ENCODE assay signal across 26 cellular contexts in genomic region chr18:71707400-71707799, GRCh38.
DNase-seq lines count a peak whose midpoint lies in the region; ATAC-seq and TF ChIP-seq lines count a peak whose summit lies in the region.
"Had no signal": no experiment of that assay in that cellular context is flagged by ENCODE, and none has a peak within 500 bp of the region (broad histone marks: within the 10 kb centered on the region; RNA-seq: fewer than 3 reads in every experiment).

No MANE protein-coding gene starts in this region.

- no peaks in the 10 kb centered on the region for H3K36me3 Mint-ChIP-seq in naive thymus-derived CD4-positive, alpha-beta T cell
- H3K36me3 Mint-ChIP-seq: natural killer cell treated with Interleukin-12 subunit alpha and Interleukin-12 subunit beta and Interleukin-15 and Interleukin-18, amount 100 ng/mL, for 72 hours had no signal

- H4K20me1 ChIP-seq in BLaER1 treated with 17β-estradiol and CSF1 and Interleukin-3, amounts not matched to agents 10 nM and 100 nM, result no peaks in the 10 kb centered on the region
- no peaks in the 10 kb centered on the region for H4K20me1 ChIP-seq in OCI-LY3 (ENCODE audit: insufficient read depth, low read length)

- 18 to 42% (median 27%) methylated on average over 1 of the region's 1 CpG for WGBS in heart left ventricle, 4 donors

- no peak overlapping the region for H3K27ac Mint-ChIP-seq in naive thymus-derived CD4-positive, alpha-beta T cell
- H3K27ac Mint-ChIP-seq: activated CD4-positive, alpha-beta T cell treated with anti-CD3 and anti-CD28 coated beads for 36 hours; natural killer cell treated with Interleukin-12 subunit alpha and Interleukin-12 subunit beta and Interleukin-15 and Interleukin-18, amount 100 ng/mL, for 72 hours; T-helper 1 cell treated with Interleukin-12 subunit alpha and Interleukin-12 subunit beta and Interleukin-4 antibody, amounts not matched to agents 30 μg/mL and 1 μg/mL, for 36 hours had no signal

- TF ChIP-seq POLR2A in heart left ventricle (IDR thresholded peaks at IDR 0.05), result no peak

- peak overlapping the region in 7 of 11 experiments; percentile 2 to 66 (median 29); a peak in 7 of 22 replicates for H3K4me2 ChIP-seq in BLaER1 treated with 17β-estradiol and CSF1 and Interleukin-3, amounts not matched to agents 10 nM and 100 nM
- peak overlapping the region; percentile 63 for H3K4me2 ChIP-seq in OCI-LY3 (ENCODE audit: low read length)
- H3K4me2 ChIP-seq: A549, KMS-11 had no signal

- H3K9me3 ChIP-seq in BLaER1 treated with 17β-estradiol and CSF1 and Interleukin-3, amounts not matched to agents 10 nM and 100 nM (replicated peaks in 1 of 11), result no peaks in the 10 kb centered on the region
- H3K9me3 ChIP-seq in OCI-LY3 (ENCODE audit: insufficient read depth, low read length), result peaks cover 40% of the 10 kb centered on the region; the same call in 1 of the 2 replicates
- H3K9me3 ChIP-seq in naive thymus-derived CD4-positive, alpha-beta T cell (ENCODE audit: control insufficient read depth in 2 of 3, low read length in 3 of 3), result no peaks in the 10 kb centered on the region
- no peaks in the 10 kb centered on the region for H3K9me3 ChIP-seq in heart left ventricle
- H3K9me3 ChIP-seq: A549, stomach, tibial artery had no signal

- ATAC-seq in HG02610 (IDR thresholded peaks at IDR 0.05; ENCODE audit: unreplicated experiment) (peak; percentile 86), foreskin keratinocyte (no peak), heart left ventricle (no peak)
- ATAC-seq in naive thymus-derived CD4-positive, alpha-beta T cell, result no peak
- ATAC-seq: A549; activated CD4-positive, alpha-beta T cell treated with anti-CD3 and anti-CD28 coated beads for 36 hours; natural killer cell treated with Interleukin-12 subunit alpha and Interleukin-12 subunit beta and Interleukin-15 and Interleukin-18, amount 100 ng/mL, for 72 hours had no signal

- H3K4me1 ChIP-seq in BLaER1 treated with 17β-estradiol and CSF1 and Interleukin-3, amounts not matched to agents 10 nM and 100 nM, result peaks cover 0 to 21% (median 6%) of the 10 kb centered on the region in 10 experiments; a peak in 12 of 20 replicates
- H3K4me1 ChIP-seq in OCI-LY3 (ENCODE audit: low read length) (peaks cover 37% of the 10 kb centered on the region), foreskin keratinocyte (no peaks in the 10 kb centered on the region), heart left ventricle (no peaks in the 10 kb centered on the region)
- no peaks in the 10 kb centered on the region for H3K4me1 ChIP-seq in naive thymus-derived CD4-positive, alpha-beta T cell (ENCODE audit: control insufficient read depth in 2 of 2, insufficient read depth in 2 of 2, low read length in 2 of 2)
- H3K4me1 ChIP-seq: A549, stomach, tibial artery had no signal

- no peaks in the 10 kb centered on the region for H3K4me1 Mint-ChIP-seq in naive thymus-derived CD4-positive, alpha-beta T cell
- H3K4me1 Mint-ChIP-seq: activated CD4-positive, alpha-beta T cell treated with anti-CD3 and anti-CD28 coated beads for 36 hours had no signal

- H3K4me3 ChIP-seq in BLaER1 treated with 17β-estradiol and CSF1 and Interleukin-3, amounts not matched to agents 10 nM and 100 nM, result no peak overlapping the region
- peak overlapping the region; percentile 36 for H3K4me3 ChIP-seq in OCI-LY3 (ENCODE audit: low read length)
- no peak overlapping the region for H3K4me3 ChIP-seq in naive thymus-derived CD4-positive, alpha-beta T cell (ENCODE audit: low read length)
- no peak overlapping the region for H3K4me3 ChIP-seq in heart left ventricle
- H3K4me3 ChIP-seq: A549, dorsolateral prefrontal cortex, stomach, tibial artery had no signal

- H3K9me3 Mint-ChIP-seq in naive thymus-derived CD4-positive, alpha-beta T cell, result peaks cover 0 to 1% (median 0%) of the 10 kb centered on the region in 11 donors
- H3K9me3 Mint-ChIP-seq: T-helper 1 cell treated with Interleukin-12 subunit alpha and Interleukin-12 subunit beta and Interleukin-4 antibody, amounts not matched to agents 30 μg/mL and 1 μg/mL, for 36 hours had no signal

- no peaks in the 10 kb centered on the region for H3K79me2 ChIP-seq in OCI-LY3 (ENCODE audit: low read length)

- H3K27me3 Mint-ChIP-seq in naive thymus-derived CD4-positive, alpha-beta T cell, result no peaks in the 10 kb centered on the region
- H3K27me3 Mint-ChIP-seq: activated CD4-positive, alpha-beta T cell treated with anti-CD3 and anti-CD28 coated beads for 36 hours; natural killer cell treated with Interleukin-12 subunit alpha and Interleukin-12 subunit beta and Interleukin-15 and Interleukin-18, amount 100 ng/mL, for 72 hours had no signal

- no peaks in the 10 kb centered on the region for H3K27me3 ChIP-seq in BLaER1 treated with 17β-estradiol and CSF1 and Interleukin-3, amounts not matched to agents 10 nM and 100 nM
- H3K27me3 ChIP-seq in OCI-LY3 (ENCODE audit: low read depth, low read length) (no peaks in the 10 kb centered on the region), foreskin keratinocyte (no peaks in the 10 kb centered on the region), heart left ventricle (no peaks in the 10 kb centered on the region)
- no peaks in the 10 kb centered on the region for H3K27me3 ChIP-seq in naive thymus-derived CD4-positive, alpha-beta T cell (ENCODE audit: control insufficient read depth in 2 of 2, insufficient read depth in 2 of 2, low read length in 2 of 2)
- H3K27me3 ChIP-seq: dorsolateral prefrontal cortex, stomach, tibial artery had no signal

- no peak overlapping the region; the same call in 1 of the 2 replicates for H2AFZ ChIP-seq in OCI-LY3 (ENCODE audit: low read depth, low read length)

- H3K4me3 Mint-ChIP-seq in naive thymus-derived CD4-positive, alpha-beta T cell, result no peak overlapping the region
- H3K4me3 Mint-ChIP-seq: activated CD4-positive, alpha-beta T cell treated with anti-CD3 and anti-CD28 coated beads for 36 hours; natural killer cell treated with Interleukin-12 subunit alpha and Interleukin-12 subunit beta and Interleukin-15 and Interleukin-18, amount 100 ng/mL, for 72 hours; T-helper 1 cell treated with Interleukin-12 subunit alpha and Interleukin-12 subunit beta and Interleukin-4 antibody, amounts not matched to agents 30 μg/mL and 1 μg/mL, for 36 hours had no signal

- CTCF ChIA-PET in naive thymus-derived CD4-positive, alpha-beta T cell (lab: Charles Lee), result no interaction called here

- no peak overlapping the region for H3K27ac ChIP-seq in BLaER1 treated with 17β-estradiol and CSF1 and Interleukin-3, amounts not matched to agents 10 nM and 100 nM
- H3K27ac ChIP-seq in OCI-LY3 (ENCODE audit: low read length) (peak overlapping the region; percentile 90), foreskin keratinocyte (no peak overlapping the region), heart left ventricle (no peak overlapping the region)
- H3K27ac ChIP-seq in naive thymus-derived CD4-positive, alpha-beta T cell (ENCODE audit: low read depth, low read length), result no peak overlapping the region
- H3K27ac ChIP-seq: A549, dorsolateral prefrontal cortex, KMS-11, RWPE1, stomach, tibial artery had no signal

- peak; percentile 8 to 42 for DNase-seq in foreskin keratinocyte
- no peak for DNase-seq in naive thymus-derived CD4-positive, alpha-beta T cell
- no peak for DNase-seq in heart left ventricle
- no peak for DNase-seq in activated effector memory CD4-positive, alpha-beta T cell treated with anti-CD3 and anti-CD28 coated beads, Interleukin-2, amount 50 U/mL, for 16 hours
- DNase-seq in activated CD4-positive, alpha-beta T cell treated with anti-CD3 and anti-CD28 coated beads, Interleukin-2, amount 50 U/mL, for 1 hour, result no peak
- DNase-seq: activated CD4-positive, alpha-beta T cell treated with anti-CD3 and anti-CD28 coated beads for 36 hours; activated CD8-positive, alpha-beta memory T cell treated with anti-CD3 and anti-CD28 coated beads for 24 hours; activated gamma-delta T cell treated with Interleukin-2 at 50 U/mL for 16 hours; activated T-cell treated with anti-CD3 and anti-CD28 coated beads, Interleukin-2, amount 50 U/mL, for 1 hour; DMS153; dorsolateral prefrontal cortex; glutamatergic neuron; islet precursor cell; midbrain; NCI-H1436 treated with DMSO at 0.1 percent for 48 hours; NCI-H774; stomach; tibial artery had no signal

- POLR2A ChIA-PET in naive thymus-derived CD4-positive, alpha-beta T cell (lab: Charles Lee), result no interaction called here

- intact Hi-C loops in naive thymus-derived CD4-positive, alpha-beta T cell (cut with micrococcal nuclease), result loop anchor here in 1 of 2 donors (5.0 kb wide), 1 partner anchor 440 kb away; no protein-coding TSS in a partner anchor
- intact Hi-C loops in heart left ventricle (cut with DNase I), result no loop called here

- H3K9ac ChIP-seq in BLaER1 treated with 17β-estradiol and CSF1 and Interleukin-3, amounts not matched to agents 10 nM and 100 nM, result no peak overlapping the region
- peak overlapping the region; percentile 41; the same call in 1 of the 2 replicates for H3K9ac ChIP-seq in OCI-LY3 (ENCODE audit: low read length)
- H3K9ac ChIP-seq: KMS-11 had no signal

- no peak for TF ChIP-seq CTCF in OCI-LY3 (IDR thresholded peaks at IDR 0.05; ENCODE audit: low read depth, low read length)
- no peak for TF ChIP-seq CTCF in foreskin keratinocyte (conservative IDR thresholded peaks at IDR 0.05)
- no peak for TF ChIP-seq CTCF in heart left ventricle (IDR thresholded peaks at IDR 0.05)

- H3K36me3 ChIP-seq in BLaER1 treated with 17β-estradiol and CSF1 and Interleukin-3, amounts not matched to agents 10 nM and 100 nM, result no peaks in the 10 kb centered on the region
- H3K36me3 ChIP-seq in OCI-LY3 (replicated peaks; ENCODE audit: low read depth, low read length), result peaks cover 52% of the 10 kb centered on the region
- H3K36me3 ChIP-seq in naive thymus-derived CD4-positive, alpha-beta T cell (ENCODE audit: control insufficient read depth in 2 of 3, insufficient read depth in 3 of 3, low read length in 3 of 3), result no peaks in the 10 kb centered on the region
- no peaks in the 10 kb centered on the region for H3K36me3 ChIP-seq in heart left ventricle
- H3K36me3 ChIP-seq: stomach, tibial artery had no signal

Comparison
In these comparisons a context has a peak if more than half of its experiments do, and no peak if none do; other contexts are left out.
1. DNase-seq: peak in foreskin keratinocyte (2 of 2); none in naive thymus-derived CD4-positive, alpha-beta T cell (0 of 9), heart left ventricle (0 of 5), activated effector memory CD4-positive, alpha-beta T cell treated with anti-CD3 and anti-CD28 coated beads, Interleukin-2, amount 50 U/mL, for 16 hours (single experiment) and activated CD4-positive, alpha-beta T cell treated with anti-CD3 and anti-CD28 coated beads, Interleukin-2, amount 50 U/mL, for 1 hour (single experiment).